In the genomic region with DNA sequence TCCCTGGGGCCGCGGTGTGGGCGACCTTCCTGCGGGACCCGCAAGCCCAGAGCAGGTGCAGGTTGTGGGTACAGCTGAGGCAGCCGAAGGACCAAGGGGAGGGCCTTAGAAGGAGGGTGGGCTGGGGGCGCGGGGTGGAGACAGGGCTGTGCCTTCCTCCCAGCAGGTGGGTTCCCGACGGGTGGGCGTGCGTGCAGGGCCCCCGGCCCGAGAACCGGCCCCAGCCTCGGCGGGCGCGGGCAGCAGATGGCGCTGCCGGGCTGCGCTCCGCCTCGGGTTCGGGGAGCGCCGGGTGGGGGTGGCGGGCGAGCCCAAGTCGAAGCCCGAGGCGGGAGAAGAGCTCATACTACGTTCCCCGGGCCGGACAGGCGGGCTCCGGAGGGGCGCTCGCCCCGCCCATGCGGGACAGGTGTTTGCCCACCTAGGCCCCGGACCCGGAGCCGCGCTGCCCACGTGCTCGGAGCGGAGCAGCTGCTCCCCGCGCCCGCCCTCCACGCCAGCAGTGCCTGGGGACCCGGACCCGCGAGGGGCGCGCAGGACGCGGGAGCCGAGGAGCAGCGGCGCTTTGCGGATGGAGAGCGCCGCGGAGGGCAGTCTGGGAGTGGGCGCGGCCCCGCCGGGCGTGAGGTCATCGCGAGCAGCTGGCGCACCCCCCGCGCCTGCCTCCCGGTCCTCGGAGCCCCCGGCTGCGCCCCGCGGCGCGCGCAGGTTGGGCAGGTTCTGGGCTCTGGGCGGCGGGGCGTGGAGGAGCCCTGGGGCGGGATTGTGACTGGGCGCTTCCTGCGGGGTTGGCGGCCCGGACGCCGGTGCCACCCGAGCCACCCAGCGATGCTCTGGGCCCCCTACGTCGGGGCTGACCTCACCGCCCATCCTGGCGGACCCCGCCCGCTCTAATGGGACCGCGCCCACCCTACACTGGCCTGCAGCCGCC, we compare ENCODE assay signal across 9 cellular contexts. TPM values are rescaled to one million over a fixed set of nuclear protein-coding genes. Genes with fewer than 3 reads are reported as not detected.
DNase-seq lines count a peak whose midpoint lies in the region; ATAC-seq and TF ChIP-seq lines count a peak whose summit lies in the region.
"Had no signal": no experiment of that assay in that cellular context is flagged by ENCODE, and none has a peak within 500 bp of the region (broad histone marks: within the 10 kb centered on the region; RNA-seq: fewer than 3 reads in every experiment).

No MANE protein-coding gene starts in this region.

- peak overlapping the region; percentile 61 for H3K27ac ChIP-seq in 22Rv1

- peak; percentile 90 for TF ChIP-seq CTCF in 22Rv1 (IDR thresholded peaks at IDR 0.05)
- TF ChIP-seq CTCF in GM12872 (IDR thresholded peaks at IDR 0.05; ENCODE audit: insufficient read depth, low read depth, low read length): peak; percentile 49; the same call in 1 of the 3 replicates

- ATAC-seq in GM21737 (IDR thresholded peaks at IDR 0.05; ENCODE audit: unreplicated experiment) (no peak), HG02973 (IDR thresholded peaks at IDR 0.05; ENCODE audit: unreplicated experiment) (no peak)

- intact Hi-C loops in cardiac septum (cut with DNase I): loop anchor here (1.0 to 10.0 kb wide), 2 partner anchors 28 to 78 kb away; a partner anchor contains a TSS

- peak; percentile 51 for DNase-seq in NCI-H526 treated with DMSO at 0.1 percent for 48 hours (lab: John Stamatoyannopoulos, UW)
- peak; percentile 38 for DNase-seq in activated gamma-delta T cell (lab: John Stamatoyannopoulos, UW)
- peak; percentile 73 for DNase-seq in cardiac septum (ENCODE audit: low spot score)
- DNase-seq in putamen (ENCODE audit: low spot score): peak; percentile 58

RNA-seq across cellular contexts. Expression of a gene that starts 25.3 kb away (rescaled TPM):
- total RNA-seq in cardiac septum: 36.9 TPM

RNA-seq across cellular contexts. Expression of a gene that starts 38.3 kb away (rescaled TPM):
- total RNA-seq in cardiac septum: not detected
- total RNA-seq: dermis microvascular lymphatic vessel endothelial cell had no signal

RNA-seq across cellular contexts. Expression of a gene that starts 51.3 kb away (rescaled TPM):
- not detected for total RNA-seq in cardiac septum
- total RNA-seq: dermis microvascular lymphatic vessel endothelial cell had no signal
